8 cellular contexts compared by ENCODE assay signal in genomic region chrX:123731987-123732678, GRCh38. TPM values are rescaled to one million over a fixed set of nuclear protein-coding genes. Genes with fewer than 3 reads are reported as not detected.
DNase-seq lines count a peak whose midpoint lies in the region; ATAC-seq and TF ChIP-seq lines count a peak whose summit lies in the region.

No MANE protein-coding gene starts in this region.

- CTCF ChIA-PET in GM10248 (lab: Yijun Ruan, JAX), result no interaction called here

- DNase-seq in NCI-H2107 (lab: John Stamatoyannopoulos, UW) (peak; percentile 8), NCI-H2107 treated with DMSO at 0.1 percent for 48 hours (lab: John Stamatoyannopoulos, UW; ENCODE audit: unreplicated experiment) (no peak), HCEC 1CT (peak; percentile 13), OCI-M1 (lab: John Stamatoyannopoulos, UW) (peak; percentile 48), caudate nucleus (lab: John Stamatoyannopoulos, UW) (peak in 6 of 61 donors; percentile 0 to 24 (median 10)), left lung (peak in 1 of 2 donors; percentile 78), GM10248 (ENCODE audit: extremely low spot score) (no peak)

- H3K4me3 ChIP-seq in left lung (peak overlapping the region; percentile 60 to 71), subcutaneous abdominal adipose tissue (ENCODE audit: low read depth in 1 of 5, low read length in 5 of 5) (peak overlapping the region; percentile 85 to 94 (median 87))

- H3K4me1 ChIP-seq in left lung (peaks cover 0 to 20% of the 10 kb centered on the region in 2 donors), subcutaneous abdominal adipose tissue (ENCODE audit: control insufficient read depth in 5 of 5, insufficient read depth in 5 of 5, low read length in 5 of 5) (peaks cover 0 to 16% (median 11%) of the 10 kb centered on the region in 5 donors)

- H3K27ac ChIP-seq in caudate nucleus (ENCODE audit: low read depth, low read length), result peak overlapping the region; percentile 62
- H3K27ac ChIP-seq in left lung, result peak overlapping the region; percentile 78 to 88
- peak overlapping the region; percentile 82 for H3K27ac ChIP-seq in subcutaneous abdominal adipose tissue (ENCODE audit: low read depth, low read length)

- intact Hi-C loops in left lung (cut with DNase I), result no loop called here

- TF ChIP-seq CTCF in left lung (IDR thresholded peaks at IDR 0.05) (no peak), GM10248 (IDR thresholded peaks at IDR 0.05; ENCODE audit: control extremely low read depth, extremely low read depth, low read depth, missing control alignments) (no peak)

- peak overlapping the region; percentile 29 to 83 (median 77) for H3K9ac ChIP-seq in subcutaneous abdominal adipose tissue (ENCODE audit: low read length in 5 of 5)

- H3K9me3 ChIP-seq in left lung (no peaks in the 10 kb centered on the region), subcutaneous abdominal adipose tissue (ENCODE audit: control insufficient read depth in 5 of 5, low read length in 5 of 5) (peaks cover 0 to 6% (median 0%) of the 10 kb centered on the region in 5 donors)

- H3K27me3 ChIP-seq in left lung (no peaks in the 10 kb centered on the region), subcutaneous abdominal adipose tissue (ENCODE audit: control insufficient read depth in 5 of 5, insufficient read depth in 4 of 5, low read length in 5 of 5) (no peaks in the 10 kb centered on the region)

- POLR2A ChIA-PET in GM10248 (lab: Yijun Ruan, JAX), result no interaction called here

- no peaks in the 10 kb centered on the region for H3K36me3 ChIP-seq in left lung
- H3K36me3 ChIP-seq in subcutaneous abdominal adipose tissue (ENCODE audit: control insufficient read depth in 5 of 5, insufficient read depth in 5 of 5, low read length in 5 of 5), result no peaks in the 10 kb centered on the region

- peak; percentile 57 for ATAC-seq in left lung

RNA-seq across cellular contexts. Expression of gene THOC2, which starts 0.7 kb away (rescaled TPM):
- total RNA-seq in left lung, result 10 to 100 TPM; 78.2 to 87.7 TPM

Comparison
In these comparisons a context has a peak if more than half of its experiments do, and no peak if none do; other contexts are left out.
1. DNase-seq: peak in NCI-H2107 (single experiment), HCEC 1CT (single experiment) and OCI-M1 (single experiment); none in NCI-H2107 treated with DMSO at 0.1 percent for 48 hours (single experiment) and GM10248 (single experiment).
2. Peak in every context shown above with its lines, with median percentiles within 50 percentile points of each other: H3K27ac ChIP-seq.